ENCODE assay signal across 28 cellular contexts in genomic region chr11:134988495-134988894, GRCh38.
"Had no signal": no experiment of that assay in that cellular context is flagged by ENCODE, and none has a peak within 500 bp of the region (broad histone marks: within the 10 kb centered on the region; RNA-seq: fewer than 3 reads in every experiment).

No MANE protein-coding gene starts in this region.

- H3K4me3 Mint-ChIP-seq: activated CD4-positive, alpha-beta T cell treated with anti-CD3 and anti-CD28 coated beads, Interleukin-2, amount 10 ng/mL, durations not matched to agents 7 days and 5 days; activated CD8-positive, alpha-beta T cell treated with anti-CD3 and anti-CD28 coated beads for 36 hours; activated naive CD4-positive, alpha-beta T cell treated with anti-CD3 and anti-CD28 coated beads, Interleukin-2, amount 50 U/mL, for 24 hours; immature natural killer cell; mesothelial cell of epicardium; natural killer cell; stimulated activated effector memory CD8-positive, alpha-beta T cell treated with anti-CD3 and anti-CD28 coated beads, Interleukin-12 subunit alpha, Interleukin-12 subunit beta, amount 100 ng/mL, for 72 hours; stimulated activated naive CD8-positive, alpha-beta T cell treated with anti-CD3 and anti-CD28 coated beads, Interleukin-15, amount 100 ng/mL, for 72 hours; T-helper 2 cell treated with Interferon-gamma antibody and Interleukin-4, amounts not matched to agents 5 μg/mL and 100 μg/mL, for 36 hours had no signal

- H2AFZ ChIP-seq: hepatocyte had no signal

- H3K9me3 ChIP-seq: body of pancreas, left lung, neutrophil, ovary, suprapubic skin, transverse colon, uterus had no signal

- H3K4me1 Mint-ChIP-seq: stimulated activated naive CD8-positive, alpha-beta T cell treated with anti-CD3 and anti-CD28 coated beads, Interleukin-15, amount 100 ng/mL, for 72 hours had no signal

- H3K27ac ChIP-seq: body of pancreas, foreskin keratinocyte, hepatocyte, left lung, neutrophil, ovary, suprapubic skin, transverse colon, uterus, VCaP had no signal

- H3K36me3 Mint-ChIP-seq: activated naive CD4-positive, alpha-beta T cell treated with anti-CD3 and anti-CD28 coated beads, Interleukin-2, amount 50 U/mL, for 24 hours; immature natural killer cell; mesothelial cell of epicardium; natural killer cell; stimulated activated effector memory CD8-positive, alpha-beta T cell treated with anti-CD3 and anti-CD28 coated beads, Interleukin-12 subunit alpha, Interleukin-12 subunit beta, amount 100 ng/mL, for 72 hours had no signal

- ATAC-seq: activated CD8-positive, alpha-beta T cell treated with anti-CD3 and anti-CD28 coated beads for 36 hours; body of pancreas; foreskin keratinocyte; left lung; natural killer cell; sciatic nerve; stimulated activated effector memory CD8-positive, alpha-beta T cell treated with anti-CD3 and anti-CD28 coated beads, Interleukin-12 subunit alpha, Interleukin-12 subunit beta, amount 100 ng/mL, for 72 hours; stimulated activated naive CD8-positive, alpha-beta T cell treated with anti-CD3 and anti-CD28 coated beads, Interleukin-15, amount 100 ng/mL, for 72 hours had no signal

- H3K27ac Mint-ChIP-seq: activated CD4-positive, alpha-beta T cell treated with anti-CD3 and anti-CD28 coated beads, Interleukin-2, amount 10 ng/mL, durations not matched to agents 7 days and 5 days; activated CD8-positive, alpha-beta T cell treated with anti-CD3 and anti-CD28 coated beads for 36 hours; activated naive CD4-positive, alpha-beta T cell treated with anti-CD3 and anti-CD28 coated beads, Interleukin-2, amount 50 U/mL, for 24 hours; immature natural killer cell; mesothelial cell of epicardium; natural killer cell; stimulated activated effector memory CD8-positive, alpha-beta T cell treated with anti-CD3 and anti-CD28 coated beads, Interleukin-12 subunit alpha, Interleukin-12 subunit beta, amount 100 ng/mL, for 72 hours; stimulated activated naive CD8-positive, alpha-beta T cell treated with anti-CD3 and anti-CD28 coated beads, Interleukin-15, amount 100 ng/mL, for 72 hours; T-helper 2 cell treated with Interferon-gamma antibody and Interleukin-4, amounts not matched to agents 5 μg/mL and 100 μg/mL, for 36 hours had no signal

- FAIRE-seq: small intestine had no signal

- H3K79me2 ChIP-seq: hepatocyte had no signal

- H3K27me3 ChIP-seq: body of pancreas, foreskin keratinocyte, neutrophil, ovary, suprapubic skin, uterus had no signal

- H3K4me2 ChIP-seq: hepatocyte had no signal

- H3K36me3 ChIP-seq: left lung, neutrophil, ovary, suprapubic skin, transverse colon, uterus had no signal

- H3K9me3 Mint-ChIP-seq: activated CD4-positive, alpha-beta T cell treated with anti-CD3 and anti-CD28 coated beads, Interleukin-2, amount 10 ng/mL, durations not matched to agents 7 days and 5 days; activated CD8-positive, alpha-beta T cell treated with anti-CD3 and anti-CD28 coated beads for 36 hours; activated naive CD4-positive, alpha-beta T cell treated with anti-CD3 and anti-CD28 coated beads, Interleukin-2, amount 50 U/mL, for 24 hours; immature natural killer cell; mesothelial cell of epicardium; natural killer cell; stimulated activated effector memory CD8-positive, alpha-beta T cell treated with anti-CD3 and anti-CD28 coated beads, Interleukin-12 subunit alpha, Interleukin-12 subunit beta, amount 100 ng/mL, for 72 hours; stimulated activated naive CD8-positive, alpha-beta T cell treated with anti-CD3 and anti-CD28 coated beads, Interleukin-15, amount 100 ng/mL, for 72 hours; T-helper 2 cell treated with Interferon-gamma antibody and Interleukin-4, amounts not matched to agents 5 μg/mL and 100 μg/mL, for 36 hours had no signal

- H3K4me1 ChIP-seq: body of pancreas, foreskin keratinocyte, left lung, suprapubic skin, transverse colon, uterus had no signal

- H3K4me3 ChIP-seq: body of pancreas, hepatocyte, left lung, ovary, suprapubic skin, transverse colon, uterus had no signal

- DNase-seq: activated CD4-positive, alpha-beta T cell treated with anti-CD3 and anti-CD28 coated beads, Interleukin-2, amount 10 ng/mL, durations not matched to agents 7 days and 5 days; activated CD4-positive, CD25-positive, alpha-beta regulatory T cell treated with anti-CD3 and anti-CD28 coated beads, Interleukin-2, amount 50 U/mL, for 72 hours; activated CD8-positive, alpha-beta T cell treated with anti-CD3 and anti-CD28 coated beads for 36 hours; activated gamma-delta T cell treated with Interleukin-2 at 50 U/mL for 16 hours; activated T-cell treated with anti-CD3 and anti-CD28 coated beads, Interleukin-2, amount 50 U/mL, for 1 hour; body of pancreas; effector CD4-positive, alpha-beta T cell; erythroblast; foreskin keratinocyte; immature natural killer cell; kidney glomerular epithelial cell; left lung; natural killer cell; ovary; stimulated activated CD4-positive, alpha-beta T cell treated with anti-CD3 and anti-CD28 coated beads, Interleukin-2, amount 100 ng/mL, for 24 hours; stimulated activated naive CD8-positive, alpha-beta T cell treated with anti-CD3 and anti-CD28 coated beads, Interleukin-15, amount 100 ng/mL, for 72 hours; transverse colon; uterus had no signal
